17 cellular contexts compared by ENCODE assay signal in genomic region chr21:35057428-35057827, GRCh38. TPM values are rescaled to one million over a fixed set of nuclear protein-coding genes. Genes with fewer than 3 reads are reported as not detected.
A peak's percentile ranks its signal among the peaks of the same experiment; 100 is the strongest.
DNase-seq lines count a peak whose midpoint lies in the region; ATAC-seq, FAIRE-seq and TF ChIP-seq lines count a peak whose summit lies in the region.
"Had no signal": no experiment of that assay in that cellular context is flagged by ENCODE, and none has a peak within 500 bp of the region (broad histone marks: within the 10 kb centered on the region; RNA-seq: fewer than 3 reads in every experiment).

No MANE protein-coding gene starts in this region.

- no peak overlapping the region for H3K4me3 ChIP-seq in H1 (ENCODE audit: extremely low read depth in 1 of 4, insufficient read depth in 2 of 4, low read depth in 3 of 4, low read length in 4 of 4)
- H3K4me3 ChIP-seq: BLaER1, breast epithelium had no signal

- ATAC-seq in GM18858 (IDR thresholded peaks at IDR 0.05; ENCODE audit: unreplicated experiment) (peak; percentile 69), GM21529 (IDR thresholded peaks at IDR 0.05; ENCODE audit: unreplicated experiment) (peak; percentile 77), HG03280 (IDR thresholded peaks at IDR 0.05; ENCODE audit: unreplicated experiment) (peak; percentile 52)
- ATAC-seq: naive thymus-derived CD4-positive, alpha-beta T cell had no signal

- TF ChIP-seq RAD21 in H1 (IDR thresholded peaks at IDR 0.05 in 1 of 2, conservative IDR thresholded peaks at IDR 0.05 in 1 of 2; ENCODE audit: low read depth in 2 of 2, low read length in 2 of 2): no peak

- no peak for TF ChIP-seq CTCF in H1 (IDR thresholded peaks at IDR 0.05; ENCODE audit: control extremely low read depth in 1 of 3, insufficient read depth in 1 of 3, low read depth in 1 of 3, low read length in 3 of 3)

- H2AK5ac ChIP-seq in H1 (ENCODE audit: low read depth, low read length): no peak overlapping the region

- H3K9ac ChIP-seq in H1 (replicated peaks in 1 of 4; ENCODE audit: extremely low read depth in 1 of 4, low read depth in 3 of 4, low read length in 3 of 4): no peak overlapping the region
- H3K9ac ChIP-seq: BLaER1, SK-N-SH had no signal

- no peak overlapping the region for H3K56ac ChIP-seq in H1 (replicated peaks; ENCODE audit: insufficient read length, low read depth, low read length)

- no peaks in the 10 kb centered on the region for H4K20me1 ChIP-seq in H1 (replicated peaks in 1 of 2; ENCODE audit: control insufficient read depth in 1 of 2, insufficient read depth in 2 of 2, low read length in 2 of 2)
- H4K20me1 ChIP-seq: BLaER1 had no signal

- peaks cover 16% of the 10 kb centered on the region for H3K27me3 Mint-ChIP-seq in activated CD4-positive, alpha-beta memory T cell treated with anti-CD3 and anti-CD28 coated beads, Interleukin-2, amount 10 ng/mL, durations not matched to agents 7 days and 5 days

- no peak for TF ChIP-seq POLR2A in H1 (IDR thresholded peaks at IDR 0.05; ENCODE audit: control extremely low read depth in 1 of 2, low read depth in 2 of 2, low read length in 2 of 2)

- 95% methylated on average over 7 of the region's 7 CpGs; no CpG with 5 or more reads in 1 of the 2 experiments for WGBS in H1 (ENCODE audit: extremely low coverage in 1 of 2, insufficient coverage in 1 of 2, insufficient read length in 1 of 2, insufficient replicate concordance in 2 of 2, low coverage in 1 of 2, low lambda C conversion rate in 2 of 2, missing lambda C conversion rate in 1 of 2), 2 experiments

- no peak overlapping the region for H2BK120ac ChIP-seq in H1 (replicated peaks; ENCODE audit: low read depth, low read length)

- no peak for FAIRE-seq in H1 (lab: Jason Lieb, UNC)

- no peaks in the 10 kb centered on the region for H3K79me1 ChIP-seq in H1 (ENCODE audit: low read depth, low read length)

- H3K23ac ChIP-seq in H1 (ENCODE audit: insufficient read length): no peak overlapping the region

- no peak overlapping the region for H2AFZ ChIP-seq in H1 (ENCODE audit: low read length)

- no peak overlapping the region for H2BK12ac ChIP-seq in H1 (ENCODE audit: low read depth, low read length)

- DNase-seq in H1 (ENCODE audit: low read depth in 1 of 2, low spot score in 2 of 2): no peak
- no peak for DNase-seq in activated CD4-positive, alpha-beta memory T cell treated with anti-CD3 and anti-CD28 coated beads, Interleukin-2, amount 10 ng/mL, durations not matched to agents 7 days and 5 days
- DNase-seq in NCI-H1930 (lab: John Stamatoyannopoulos, UW): no peak
- DNase-seq in putamen (ENCODE audit: low spot score): no peak
- DNase-seq in AG08396 (ENCODE audit: low spot score): no peak
- DNase-seq: activated CD8-positive, alpha-beta memory T cell treated with anti-CD3 and anti-CD28 coated beads for 24 hours; activated naive CD4-positive, alpha-beta T cell treated with anti-CD3 and anti-CD28 coated beads, Interleukin-2, amount 10 ng/mL, durations not matched to agents 7 days and 5 days; effector CD8-positive, alpha-beta T cell; naive thymus-derived CD4-positive, alpha-beta T cell; NCI-H1436; NCI-H446; SK-N-SH had no signal

- H3K36me3 ChIP-seq in H1 (ENCODE audit: control insufficient read depth in 2 of 4, insufficient read depth in 4 of 4, low read length in 3 of 4): no peaks in the 10 kb centered on the region
- H3K36me3 ChIP-seq: BLaER1, breast epithelium had no signal

- no peak overlapping the region for H3K27ac ChIP-seq in H1 (ENCODE audit: low read depth, low read length)
- H3K27ac ChIP-seq: BLaER1, breast epithelium had no signal

- no peak overlapping the region for H3K4me2 ChIP-seq in H1 (ENCODE audit: insufficient read depth in 1 of 2, low read depth in 2 of 2, low read length in 2 of 2)
- H3K4me2 ChIP-seq: BLaER1, SK-N-SH had no signal

- no peak overlapping the region for H2BK20ac ChIP-seq in H1 (ENCODE audit: low read length)

- no peaks in the 10 kb centered on the region for H3K27me3 ChIP-seq in H1 (replicated peaks in 1 of 4; ENCODE audit: control insufficient read depth in 3 of 4, extremely low read depth in 1 of 4, insufficient read depth in 3 of 4, low read length in 3 of 4)
- H3K27me3 ChIP-seq: BLaER1, breast epithelium had no signal

- H3K9me3 Mint-ChIP-seq in activated CD4-positive, alpha-beta memory T cell treated with anti-CD3 and anti-CD28 coated beads, Interleukin-2, amount 10 ng/mL, durations not matched to agents 7 days and 5 days: peaks cover 10% of the 10 kb centered on the region

- peaks cover 5% of the 10 kb centered on the region for H3K36me3 Mint-ChIP-seq in activated CD4-positive, alpha-beta memory T cell treated with anti-CD3 and anti-CD28 coated beads, Interleukin-2, amount 10 ng/mL, durations not matched to agents 7 days and 5 days (ENCODE audit: low read depth)

- no peak overlapping the region for H2BK15ac ChIP-seq in H1 (ENCODE audit: low read length)

- H3K4me1 ChIP-seq in H1 (replicated peaks in 1 of 4; ENCODE audit: control insufficient read depth in 3 of 4, insufficient read depth in 4 of 4, low read length in 3 of 4): no peaks in the 10 kb centered on the region
- H3K4me1 ChIP-seq: breast epithelium had no signal

- H4K5ac ChIP-seq in H1 (ENCODE audit: insufficient read length, low read depth, low read length): no peak overlapping the region

- H3K4me3 Mint-ChIP-seq in activated CD4-positive, alpha-beta memory T cell treated with anti-CD3 and anti-CD28 coated beads, Interleukin-2, amount 10 ng/mL, durations not matched to agents 7 days and 5 days: no peak overlapping the region
- H3K4me3 Mint-ChIP-seq: activated naive CD4-positive, alpha-beta T cell treated with anti-CD3 and anti-CD28 coated beads, Interleukin-2, amount 10 ng/mL, durations not matched to agents 7 days and 5 days; naive thymus-derived CD4-positive, alpha-beta T cell had no signal

- peaks cover 27% of the 10 kb centered on the region for H3K4me1 Mint-ChIP-seq in activated CD4-positive, alpha-beta memory T cell treated with anti-CD3 and anti-CD28 coated beads, Interleukin-2, amount 10 ng/mL, durations not matched to agents 7 days and 5 days

- no peaks in the 10 kb centered on the region for H3K9me3 ChIP-seq in H1 (ENCODE audit: insufficient read depth in 2 of 2, low read depth in 1 of 2, low read length in 1 of 2)
- H3K9me3 ChIP-seq: BLaER1, breast epithelium, SK-N-SH had no signal

- H2BK5ac ChIP-seq in H1 (ENCODE audit: low read depth, low read length): no peak overlapping the region

- H3K14ac ChIP-seq in H1 (ENCODE audit: insufficient read length): peak overlapping the region; percentile 16

- no peak overlapping the region for H3K27ac Mint-ChIP-seq in activated CD4-positive, alpha-beta memory T cell treated with anti-CD3 and anti-CD28 coated beads, Interleukin-2, amount 10 ng/mL, durations not matched to agents 7 days and 5 days
- H3K27ac Mint-ChIP-seq: activated naive CD4-positive, alpha-beta T cell treated with anti-CD3 and anti-CD28 coated beads, Interleukin-2, amount 10 ng/mL, durations not matched to agents 7 days and 5 days; naive thymus-derived CD4-positive, alpha-beta T cell had no signal

- no peak for TF ChIP-seq EP300 in H1 (IDR thresholded peaks at IDR 0.05; ENCODE audit: borderline replicate concordance in 1 of 2, low read depth in 2 of 2, low read length in 2 of 2)

- POLR2A ChIA-PET in H1 (lab: Charles Lee; ENCODE audit: partially characterized antibody): no interaction called here
- POLR2A ChIA-PET in activated CD4-positive, alpha-beta memory T cell treated with anti-CD3 and anti-CD28 coated beads, Interleukin-2, amount 10 ng/mL, durations not matched to agents 7 days and 5 days (lab: Charles Lee): interaction anchor here (1.6 to 2.0 kb wide), 2 partner anchors 9 to 168 kb away, joined by 4 to 6 read pairs; no protein-coding TSS in a partner anchor

- CTCF ChIA-PET in H1 (lab: Charles Lee; ENCODE audit: partially characterized antibody): interaction anchor here (0.7 kb wide), 1 partner anchor 339 kb away, joined by 3 read pairs; no protein-coding TSS in a partner anchor
- CTCF ChIA-PET in activated CD4-positive, alpha-beta memory T cell treated with anti-CD3 and anti-CD28 coated beads, Interleukin-2, amount 10 ng/mL, durations not matched to agents 7 days and 5 days (lab: Charles Lee): interaction anchor here (3.2 kb wide), 1 partner anchor 343 kb away, joined by 8 read pairs; no protein-coding TSS in a partner anchor

- no peaks in the 10 kb centered on the region for H3K79me2 ChIP-seq in H1 (ENCODE audit: control insufficient read depth in 1 of 2, insufficient read depth in 2 of 2, low read length in 2 of 2)

- H4K8ac ChIP-seq in H1 (ENCODE audit: extremely low read depth, insufficient read depth, low read length): no peak overlapping the region

- H3K18ac ChIP-seq in H1 (ENCODE audit: extremely low read depth, low read length): no peak overlapping the region

- H3K4ac ChIP-seq in H1 (replicated peaks; ENCODE audit: insufficient read length, low read depth, low read length): no peak overlapping the region

- no peak overlapping the region for H4K91ac ChIP-seq in H1 (replicated peaks; ENCODE audit: insufficient read length, low read length)

- H3K23me2 ChIP-seq in H1 (ENCODE audit: low read depth, low read length): no peaks in the 10 kb centered on the region

TF ChIP-seq in H1, 55 proteins besides CTCF, POLR2A, EP300 and RAD21:
- TF ChIP-seq CEBPB (IDR thresholded peaks at IDR 0.05; ENCODE audit: low read depth, low read length) (no peak), RNF2 (IDR thresholded peaks at IDR 0.05; ENCODE audit: borderline replicate concordance, low read depth, low read length, missing control alignments, poor library complexity, severe bottlenecking) (no peak), JUN (IDR thresholded peaks at IDR 0.05; ENCODE audit: low read depth, low read length) (no peak), CREB1 (IDR thresholded peaks at IDR 0.05) (no peak), CHD2 (IDR thresholded peaks at IDR 0.05; ENCODE audit: low read length) (no peak), BACH1 (IDR thresholded peaks at IDR 0.05; ENCODE audit: low read length) (no peak), BCL11A (IDR thresholded peaks at IDR 0.05; ENCODE audit: low read depth in 2 of 2, low read length in 2 of 2) (no peak)

RNA-seq across cellular contexts. Expression of gene RUNX1, which starts 8.3 kb away (rescaled TPM):
- total RNA-seq in H1 (2021; fragmentation: NEBNext Ultra II Directional; extraction: Animal tissue kit (Norgen Biotek cat#: 25700)): 0.25 and 0.60 TPM in 2 replicates
- 0.11 and 0.20 TPM in 2 replicates for polyA plus RNA-seq in H1 (2011; rRNA removed)
- polyA plus RNA-seq in H1 (2011; cell fraction: cytosol; rRNA removed): 0.12 TPM
- 0.61 TPM for polyA plus RNA-seq in H1 (2011; cell fraction: nucleus; rRNA removed)
- 0.17 to 0.44 TPM (median 0.29 TPM) in 4 replicates for polyA plus RNA-seq in H1 (2012, experiment 1 of 2)
- 0.01 TPM for polyA plus RNA-seq in H1 (2012, experiment 2 of 2)
- 0.22 TPM for polyA plus RNA-seq in H1 (2013, experiment 1 of 2)
- polyA plus RNA-seq in H1 (2013, experiment 2 of 2): 0.13 TPM
- polyA minus RNA-seq in H1 (2011; rRNA and poly(A)+ RNA removed): 0.73 and 1.9 TPM in 2 replicates
- 1.4 TPM for polyA minus RNA-seq in H1 (2011; cell fraction: cytosol; rRNA and poly(A)+ RNA removed)
- polyA minus RNA-seq in H1 (2011; cell fraction: nucleus; rRNA and poly(A)+ RNA removed): 4.3 TPM
- 10 to 100 TPM; 53.0 to 56.3 TPM for total RNA-seq in activated CD4-positive, alpha-beta memory T cell treated with anti-CD3 and anti-CD28 coated beads, Interleukin-2, amount 10 ng/mL, durations not matched to agents 7 days and 5 days

Comparison
In these comparisons a context has a peak if more than half of its experiments do, and no peak if none do; other contexts are left out.
1. RNA of gene RUNX1, which starts 8.3 kb away (total RNA-seq): 53.0 to 56.3 TPM in activated CD4-positive, alpha-beta memory T cell treated with anti-CD3 and anti-CD28 coated beads, Interleukin-2, amount 10 ng/mL, durations not matched to agents 7 days and 5 days; 0.25 to 0.60 TPM in H1; every median in the first group is over 10 times any median in the second.
2. Peak in every context shown above with its lines, with median percentiles within 50 percentile points of each other: ATAC-seq.